ENCODE assay signal across 8 cellular contexts in genomic region chr6:71496018-71496800, GRCh38.
A peak's percentile ranks its signal among the peaks of the same experiment; 100 is the strongest.
DNase-seq lines count a peak whose midpoint lies in the region; ATAC-seq lines count a peak whose summit lies in the region.

No MANE protein-coding gene starts in this region.

- DNase-seq in RPMI7951 (ENCODE audit: low read depth) (peak; percentile 57), lung microvascular endothelial cell (ENCODE audit: low read depth in 2 of 2) (peak; percentile 37 to 69), GF-D8 (lab: John Stamatoyannopoulos, UW) (no peak), SKM-1 (lab: John Stamatoyannopoulos, UW; ENCODE audit: unreplicated experiment) (no peak), NCI-H524 treated with DMSO at 0.1 percent for 48 hours (lab: John Stamatoyannopoulos, UW) (no peak), kidney tubule cell (ENCODE audit: low spot score) (no peak)

- ATAC-seq in GM18858 (IDR thresholded peaks at IDR 0.05; ENCODE audit: unreplicated experiment) (peak; percentile 100), HG02642 (IDR thresholded peaks at IDR 0.05; ENCODE audit: poor library complexity, unreplicated experiment) (peak; percentile 100)

Comparison
In these comparisons a context has a peak if more than half of its experiments do, and no peak if none do; other contexts are left out.
1. DNase-seq: peak in RPMI7951 (single experiment) and lung microvascular endothelial cell (2 of 2); none in GF-D8 (single experiment), SKM-1 (single experiment), NCI-H524 treated with DMSO at 0.1 percent for 48 hours (single experiment) and kidney tubule cell (single experiment).